Comparison of ENCODE assay signal across 16 cellular contexts in genomic region chr11:71329731-71330130, GRCh38.
DNase-seq lines count a peak whose midpoint lies in the region; ATAC-seq, FAIRE-seq and TF ChIP-seq lines count a peak whose summit lies in the region.
"Had no signal": no experiment of that assay in that cellular context is flagged by ENCODE, and none has a peak within 500 bp of the region (broad histone marks: within the 10 kb centered on the region; RNA-seq: fewer than 3 reads in every experiment).

No MANE protein-coding gene starts in this region.

- FAIRE-seq in kidney (lab: Jason Lieb, UNC), result no peak
- FAIRE-seq: HepG2, HTR-8/SVneo had no signal

- no peaks in the 10 kb centered on the region for H3K36me3 ChIP-seq in kidney (ENCODE audit: control insufficient read depth in 1 of 2, insufficient read depth in 2 of 2, low read length in 2 of 2)
- H3K36me3 ChIP-seq in aorta (ENCODE audit: control insufficient read depth in 1 of 2, insufficient read depth in 2 of 2, low read length in 1 of 2), result no peaks in the 10 kb centered on the region
- H3K36me3 ChIP-seq: BLaER1 treated with 17β-estradiol and CSF1 and Interleukin-3, amounts not matched to agents 10 nM and 100 nM had no signal

- no peak overlapping the region for H3K27ac ChIP-seq in kidney (ENCODE audit: low read depth in 2 of 2, low read length in 2 of 2)
- no peak overlapping the region for H3K27ac ChIP-seq in aorta (ENCODE audit: low read depth in 1 of 2, low read length in 2 of 2)
- H3K27ac ChIP-seq: 22Rv1; BLaER1 treated with 17β-estradiol and CSF1 and Interleukin-3, amounts not matched to agents 10 nM and 100 nM had no signal

- no peak overlapping the region for H3K4me3 Mint-ChIP-seq in activated CD4-positive, alpha-beta T cell treated with anti-CD3 and anti-CD28 coated beads, Interleukin-2, amount 10 ng/mL, durations not matched to agents 7 days and 5 days
- H3K4me3 Mint-ChIP-seq in nephron progenitor cell, result no peak overlapping the region
- H3K4me3 Mint-ChIP-seq: CD4-positive, CD25-positive, alpha-beta regulatory T cell; HFFc6 had no signal

- H3K27me3 ChIP-seq in aorta (ENCODE audit: control insufficient read depth in 1 of 2, insufficient read depth in 2 of 2, low read length in 1 of 2), result no peaks in the 10 kb centered on the region
- H3K27me3 ChIP-seq: BLaER1 treated with 17β-estradiol and CSF1 and Interleukin-3, amounts not matched to agents 10 nM and 100 nM had no signal

- POLR2A ChIA-PET in activated CD4-positive, alpha-beta T cell treated with anti-CD3 and anti-CD28 coated beads, Interleukin-2, amount 10 ng/mL, durations not matched to agents 7 days and 5 days (lab: Charles Lee), result no interaction called here

- H3K9me3 ChIP-seq in kidney (ENCODE audit: control insufficient read depth in 1 of 2, low read length in 2 of 2), result no peaks in the 10 kb centered on the region
- H3K9me3 ChIP-seq in aorta (ENCODE audit: control insufficient read depth, low read length), result no peaks in the 10 kb centered on the region

- H3K4me1 Mint-ChIP-seq in activated CD4-positive, alpha-beta T cell treated with anti-CD3 and anti-CD28 coated beads, Interleukin-2, amount 10 ng/mL, durations not matched to agents 7 days and 5 days, result no peaks in the 10 kb centered on the region
- peaks cover 11% of the 10 kb centered on the region for H3K4me1 Mint-ChIP-seq in nephron progenitor cell
- H3K4me1 Mint-ChIP-seq: CD4-positive, CD25-positive, alpha-beta regulatory T cell had no signal

- no peak overlapping the region for H3K4me3 ChIP-seq in kidney (ENCODE audit: low read length in 2 of 2)
- no peak overlapping the region for H3K4me3 ChIP-seq in aorta (ENCODE audit: low read length in 2 of 2)
- H3K4me3 ChIP-seq: BLaER1 treated with 17β-estradiol and CSF1 and Interleukin-3, amounts not matched to agents 10 nM and 100 nM had no signal

- H3K9me3 Mint-ChIP-seq in activated CD4-positive, alpha-beta T cell treated with anti-CD3 and anti-CD28 coated beads, Interleukin-2, amount 10 ng/mL, durations not matched to agents 7 days and 5 days, result peaks cover 13% of the 10 kb centered on the region
- H3K9me3 Mint-ChIP-seq in nephron progenitor cell, result peaks cover 17% of the 10 kb centered on the region
- H3K9me3 Mint-ChIP-seq: HFFc6 had no signal

- CTCF ChIA-PET in activated CD4-positive, alpha-beta T cell treated with anti-CD3 and anti-CD28 coated beads, Interleukin-2, amount 10 ng/mL, durations not matched to agents 7 days and 5 days (lab: Charles Lee), result no interaction called here

- 86 to 88% methylated on average over 4 of the region's 4 CpGs for whole genome bisulfite sequencing in aorta, 2 donors

- H3K4me1 ChIP-seq in kidney (ENCODE audit: control insufficient read depth in 1 of 2, insufficient read depth in 1 of 2, low read depth in 1 of 2, low read length in 2 of 2) (no peaks in the 10 kb centered on the region), aorta (ENCODE audit: control insufficient read depth in 1 of 2, insufficient read depth in 2 of 2, low read length in 2 of 2) (no peaks in the 10 kb centered on the region)
- H3K4me1 ChIP-seq: BLaER1 treated with 17β-estradiol and CSF1 and Interleukin-3, amounts not matched to agents 10 nM and 100 nM had no signal

- no peaks in the 10 kb centered on the region for H3K36me3 Mint-ChIP-seq in activated CD4-positive, alpha-beta T cell treated with anti-CD3 and anti-CD28 coated beads, Interleukin-2, amount 10 ng/mL, durations not matched to agents 7 days and 5 days (ENCODE audit: low read depth)
- no peaks in the 10 kb centered on the region for H3K36me3 Mint-ChIP-seq in nephron progenitor cell (ENCODE audit: low read depth)
- H3K36me3 Mint-ChIP-seq: CD4-positive, CD25-positive, alpha-beta regulatory T cell had no signal

- no peak overlapping the region for H3K9ac ChIP-seq in kidney (ENCODE audit: low read length in 2 of 2)
- H3K9ac ChIP-seq: BLaER1 treated with 17β-estradiol and CSF1 and Interleukin-3, amounts not matched to agents 10 nM and 100 nM had no signal

- TF ChIP-seq CTCF in kidney (IDR thresholded peaks at IDR 0.05; ENCODE audit: borderline replicate concordance, extremely low read depth, insufficient read depth) (no peak), nephron progenitor cell (IDR thresholded peaks at IDR 0.05) (no peak)

- no peak for ATAC-seq in sciatic nerve
- ATAC-seq in aorta (ENCODE audit: low FRiP score), result no peak

- H3K27ac Mint-ChIP-seq in activated CD4-positive, alpha-beta T cell treated with anti-CD3 and anti-CD28 coated beads, Interleukin-2, amount 10 ng/mL, durations not matched to agents 7 days and 5 days, result no peak overlapping the region
- H3K27ac Mint-ChIP-seq in nephron progenitor cell, result no peak overlapping the region
- H3K27ac Mint-ChIP-seq: HFFc6 had no signal

- intact Hi-C loops in kidney (cut with DNase I), result no loop called here
- intact Hi-C loops in sciatic nerve (cut with DNase I), result no loop called here
- intact Hi-C loops in aorta (cut with DNase I), result loop anchor here in 1 of 2 donors (10.0 kb wide), 1 partner anchor 55 kb away; no protein-coding TSS in a partner anchor

- no peaks in the 10 kb centered on the region for H3K27me3 Mint-ChIP-seq in activated CD4-positive, alpha-beta T cell treated with anti-CD3 and anti-CD28 coated beads, Interleukin-2, amount 10 ng/mL, durations not matched to agents 7 days and 5 days
- peaks cover 19% of the 10 kb centered on the region for H3K27me3 Mint-ChIP-seq in nephron progenitor cell (ENCODE audit: low read depth, poor library complexity)
- H3K27me3 Mint-ChIP-seq: CD4-positive, CD25-positive, alpha-beta regulatory T cell had no signal

- peak; percentile 6 for DNase-seq in activated effector memory CD4-positive, alpha-beta T cell treated with anti-CD3 and anti-CD28 coated beads, Interleukin-2, amount 50 U/mL, for 16 hours
- DNase-seq in activated effector memory CD4-positive, alpha-beta T cell treated with Interleukin-2 at 50 U/mL for 16 hours, result no peak
- DNase-seq in kidney, result peak; percentile 27
- DNase-seq in sciatic nerve (ENCODE audit: low spot score), result peak; percentile 13
- peak; percentile 9 to 11 for DNase-seq in aorta
- no peak for DNase-seq in activated CD4-positive, alpha-beta T cell treated with anti-CD3 and anti-CD28 coated beads, Interleukin-2, amount 10 ng/mL, durations not matched to agents 7 days and 5 days
- DNase-seq in cortex of kidney (lab: John Stamatoyannopoulos, UW), result no peak
- DNase-seq in nephron progenitor cell, result no peak
- DNase-seq: CD4-positive, CD25-positive, alpha-beta regulatory T cell; GF-D8; HCEC 1CT; HFFc6 had no signal

Comparison
In these comparisons a context has a peak if more than half of its experiments do, and no peak if none do; other contexts are left out.
1. DNase-seq: peak in activated effector memory CD4-positive, alpha-beta T cell treated with anti-CD3 and anti-CD28 coated beads, Interleukin-2, amount 50 U/mL, for 16 hours (single experiment), kidney (single experiment), sciatic nerve (single experiment) and aorta (2 of 2); none in activated effector memory CD4-positive, alpha-beta T cell treated with Interleukin-2 at 50 U/mL for 16 hours (single experiment), activated CD4-positive, alpha-beta T cell treated with anti-CD3 and anti-CD28 coated beads, Interleukin-2, amount 10 ng/mL, durations not matched to agents 7 days and 5 days (single experiment), cortex of kidney (single experiment) and nephron progenitor cell (single experiment).